In genomic region chr5:68140763-68141162, GRCh38 we compare ENCODE assay signal across 16 cellular contexts.
A peak's percentile ranks its signal among the peaks of the same experiment; 100 is the strongest.
DNase-seq lines count a peak whose midpoint lies in the region; ATAC-seq, FAIRE-seq and TF ChIP-seq lines count a peak whose summit lies in the region.
"Had no signal": no experiment of that assay in that cellular context is flagged by ENCODE, and none has a peak within 500 bp of the region (broad histone marks: within the 10 kb centered on the region; RNA-seq: fewer than 3 reads in every experiment).

No MANE protein-coding gene starts in this region.

- no peak for TF ChIP-seq CTCF in MM.1S (IDR thresholded peaks at IDR 0.05; ENCODE audit: low read length)

- H3K27ac ChIP-seq in MM.1S (ENCODE audit: low read length): peak overlapping the region; percentile 30; the same call in 1 of the 2 replicates
- H3K27ac ChIP-seq: coronary artery, upper lobe of left lung had no signal

- H3F3A ChIP-seq in MM.1S (ENCODE audit: insufficient read depth, low read length): peaks cover 10% of the 10 kb centered on the region

- peak overlapping the region; percentile 19; the same call in 1 of the 2 replicates for H3K4me3 ChIP-seq in MM.1S (ENCODE audit: low read length)
- H3K4me3 ChIP-seq: coronary artery, upper lobe of left lung had no signal

- H3K4me1 ChIP-seq in MM.1S (ENCODE audit: low read length): peaks cover 21% of the 10 kb centered on the region
- H3K4me1 ChIP-seq: upper lobe of left lung had no signal

- peak overlapping the region; percentile 69 for H3K4me2 ChIP-seq in MM.1S (ENCODE audit: low read depth, low read length)

- ATAC-seq in GM21390 (IDR thresholded peaks at IDR 0.05; ENCODE audit: unreplicated experiment): peak; percentile 51
- ATAC-seq in HG02943 (IDR thresholded peaks at IDR 0.05; ENCODE audit: low read depth, unreplicated experiment): peak; percentile 60
- ATAC-seq in HG03439 (IDR thresholded peaks at IDR 0.05; ENCODE audit: unreplicated experiment): no peak
- ATAC-seq: sciatic nerve had no signal

- peak overlapping the region; percentile 83; the same call in 1 of the 2 replicates for H2AFZ ChIP-seq in MM.1S (ENCODE audit: low read length)

- H3K9ac ChIP-seq in MM.1S (ENCODE audit: low read length): no peak overlapping the region

- no peaks in the 10 kb centered on the region for H3K27me3 ChIP-seq in MM.1S (replicated peaks; ENCODE audit: insufficient read depth, low read length)
- H3K27me3 ChIP-seq: upper lobe of left lung had no signal

- no peaks in the 10 kb centered on the region for H3K79me2 ChIP-seq in MM.1S (ENCODE audit: low read length)

- no peaks in the 10 kb centered on the region for H4K20me1 ChIP-seq in MM.1S (ENCODE audit: insufficient read depth, low read length)

- no peaks in the 10 kb centered on the region for H3K9me3 ChIP-seq in MM.1S (replicated peaks; ENCODE audit: insufficient read depth, low read length)
- H3K9me3 ChIP-seq: upper lobe of left lung had no signal

- DNase-seq in GM18507 (ENCODE audit: extremely low spot score, insufficient read length, low read depth): no peak
- DNase-seq in MM.1S: no peak
- no peak for DNase-seq in foreskin melanocyte
- no peak for DNase-seq in activated CD8-positive, alpha-beta memory T cell treated with anti-CD3 and anti-CD28 coated beads, Interleukin-2, amount 50 U/mL, for 48 hours
- DNase-seq in RKO (ENCODE audit: low spot score): no peak
- DNase-seq: activated CD4-positive, alpha-beta T cell treated with anti-CD3 and anti-CD28 coated beads, Interleukin-2, amount 50 U/mL, for 4 hours; activated naive CD4-positive, alpha-beta T cell treated with anti-CD3 and anti-CD28 coated beads, Interleukin-2, amount 50 U/mL, for 16 hours; naive thymus-derived CD4-positive, alpha-beta T cell; NCI-H1694 treated with DMSO at 0.1 percent for 48 hours; upper lobe of left lung had no signal

- no peaks in the 10 kb centered on the region for H3K36me3 ChIP-seq in MM.1S (replicated peaks; ENCODE audit: insufficient read depth, low read length)
- H3K36me3 ChIP-seq: upper lobe of left lung had no signal

- H3K9me2 ChIP-seq in MM.1S (replicated peaks; ENCODE audit: insufficient read depth, low read length): no peaks in the 10 kb centered on the region

- FAIRE-seq in GM18507 (lab: Jason Lieb, UNC): peak; percentile 80
- FAIRE-seq: G401.6 had no signal
